Comparison of ENCODE assay signal across 27 cellular contexts in genomic region chr19:5683177-5683886, GRCh38. TPM values are rescaled to one million over a fixed set of nuclear protein-coding genes. Genes with fewer than 3 reads are reported as not detected.
DNase-seq lines count a peak whose midpoint lies in the region; ATAC-seq and TF ChIP-seq lines count a peak whose summit lies in the region.
"Had no signal": no experiment of that assay in that cellular context is flagged by ENCODE, and none has a peak within 500 bp of the region (broad histone marks: within the 10 kb centered on the region; RNA-seq: fewer than 3 reads in every experiment).

No MANE protein-coding gene starts in this region.

- H3K4me1 Mint-ChIP-seq in stimulated activated naive CD8-positive, alpha-beta T cell treated with anti-CD3 and anti-CD28 coated beads, Interleukin-15, Interleukin-2, amounts not matched to agents 100 ng/mL and 50 ng/mL, for 24 hours (ENCODE audit: low read depth): peaks cover 29% of the 10 kb centered on the region
- H3K4me1 Mint-ChIP-seq in activated T-helper 2 cell treated with anti-CD3 and anti-CD28 coated beads, Interferon-gamma antibody, Interleukin-2, Interleukin-4, amounts not matched to agents 10 μg/mL and 5 μg/mL and 100 μg/mL, durations not matched to agents 14 hours and 24 hours and 36 hours (ENCODE audit: low read depth): peaks cover 20% of the 10 kb centered on the region
- peaks cover 30% of the 10 kb centered on the region for H3K4me1 Mint-ChIP-seq in mesothelial cell of epicardium

- H3K36me3 Mint-ChIP-seq in stimulated activated naive CD8-positive, alpha-beta T cell treated with anti-CD3 and anti-CD28 coated beads, Interleukin-15, Interleukin-2, amounts not matched to agents 100 ng/mL and 50 ng/mL, for 24 hours (ENCODE audit: low read depth): no peaks in the 10 kb centered on the region
- H3K36me3 Mint-ChIP-seq in activated T-helper 2 cell treated with anti-CD3 and anti-CD28 coated beads, Interferon-gamma antibody, Interleukin-2, Interleukin-4, amounts not matched to agents 10 μg/mL and 5 μg/mL and 100 μg/mL, durations not matched to agents 14 hours and 24 hours and 36 hours (ENCODE audit: low read depth): no peaks in the 10 kb centered on the region
- H3K36me3 Mint-ChIP-seq in mesothelial cell of epicardium: no peaks in the 10 kb centered on the region

- peak overlapping the region; percentile 15 for H3K4me3 Mint-ChIP-seq in stimulated activated naive CD8-positive, alpha-beta T cell treated with anti-CD3 and anti-CD28 coated beads, Interleukin-15, Interleukin-2, amounts not matched to agents 100 ng/mL and 50 ng/mL, for 24 hours
- peak overlapping the region; percentile 49 for H3K4me3 Mint-ChIP-seq in activated T-helper 2 cell treated with anti-CD3 and anti-CD28 coated beads, Interferon-gamma antibody, Interleukin-2, Interleukin-4, amounts not matched to agents 10 μg/mL and 5 μg/mL and 100 μg/mL, durations not matched to agents 14 hours and 24 hours and 36 hours (ENCODE audit: low read depth)
- peak overlapping the region; percentile 44 for H3K4me3 Mint-ChIP-seq in mesothelial cell of epicardium

- DNase-seq in stimulated activated naive CD8-positive, alpha-beta T cell treated with anti-CD3 and anti-CD28 coated beads, Interleukin-15, Interleukin-2, amounts not matched to agents 100 U/mL and 50 U/mL, for 24 hours: no peak
- no peak for DNase-seq in activated T-helper 2 cell treated with anti-CD3 and anti-CD28 coated beads, Interferon-gamma antibody, Interleukin-2, Interleukin-4, amounts not matched to agents 10 μg/mL and 5 μg/mL and 100 μg/mL, durations not matched to agents 14 hours and 24 hours and 36 hours (ENCODE audit: low spot score)
- DNase-seq in mesothelial cell of epicardium (ENCODE audit: low spot score in 2 of 2, unreplicated experiment in 2 of 2): no peak
- DNase-seq in head of caudate nucleus: no peak
- no peak for DNase-seq in NCI-H1105 (lab: John Stamatoyannopoulos, UW)
- DNase-seq in T1000 (lab: John Stamatoyannopoulos, UW): no peak
- DNase-seq: ACHN; activated CD4-positive, alpha-beta T cell treated with anti-CD3 and anti-CD28 coated beads, Interleukin-2, amount 50 U/mL, for 4 hours; activated CD8-positive, alpha-beta memory T cell treated with anti-CD3 and anti-CD28 coated beads, Interleukin-2, amount 50 U/mL, for 4 hours; activated effector memory CD4-positive, alpha-beta T cell treated with anti-CD3 and anti-CD28 coated beads, Interleukin-2, amount 50 U/mL, for 16 hours; aorta; caudate nucleus; Kasumi-1; left cardiac atrium; NCI-H1105 treated with DMSO at 0.1 percent for 48 hours; NCI-H2029 treated with DMSO at 0.1 percent for 48 hours; NCI-H345; NCI-H82; spleen; stimulated activated CD4-positive, alpha-beta T cell treated with anti-CD3 and anti-CD28 coated beads, Interleukin-4, amount 100 ng/mL, for 1 hour; stimulated activated naive CD4-positive, alpha-beta T cell; WERI-Rb-1 had no signal

- no peaks in the 10 kb centered on the region for H3K9me3 Mint-ChIP-seq in stimulated activated naive CD8-positive, alpha-beta T cell treated with anti-CD3 and anti-CD28 coated beads, Interleukin-15, Interleukin-2, amounts not matched to agents 100 ng/mL and 50 ng/mL, for 24 hours
- no peaks in the 10 kb centered on the region for H3K9me3 Mint-ChIP-seq in activated T-helper 2 cell treated with anti-CD3 and anti-CD28 coated beads, Interferon-gamma antibody, Interleukin-2, Interleukin-4, amounts not matched to agents 10 μg/mL and 5 μg/mL and 100 μg/mL, durations not matched to agents 14 hours and 24 hours and 36 hours
- H3K9me3 Mint-ChIP-seq in mesothelial cell of epicardium: no peaks in the 10 kb centered on the region

- intact Hi-C loops in activated T-helper 2 cell treated with anti-CD3 and anti-CD28 coated beads, Interferon-gamma antibody, Interleukin-2, Interleukin-4, amounts not matched to agents 10 μg/mL and 5 μg/mL and 100 μg/mL, durations not matched to agents 14 hours and 24 hours and 36 hours (cut with micrococcal nuclease): no loop called here
- intact Hi-C loops in head of caudate nucleus (cut with DNase I): loop anchor here (5.0 kb wide), 1 partner anchor 61 kb away; the partner anchor contains the start of genes SAFB and SAFB2

- no peak for ATAC-seq in stimulated activated naive CD8-positive, alpha-beta T cell treated with anti-CD3 and anti-CD28 coated beads, Interleukin-15, Interleukin-2, amounts not matched to agents 100 U/mL and 50 U/mL, for 24 hours
- no peak for ATAC-seq in HG02870 (IDR thresholded peaks at IDR 0.05; ENCODE audit: unreplicated experiment)
- ATAC-seq: left cardiac atrium, pancreas had no signal

- no peaks in the 10 kb centered on the region for H3K27me3 Mint-ChIP-seq in stimulated activated naive CD8-positive, alpha-beta T cell treated with anti-CD3 and anti-CD28 coated beads, Interleukin-15, Interleukin-2, amounts not matched to agents 100 ng/mL and 50 ng/mL, for 24 hours
- H3K27me3 Mint-ChIP-seq in activated T-helper 2 cell treated with anti-CD3 and anti-CD28 coated beads, Interferon-gamma antibody, Interleukin-2, Interleukin-4, amounts not matched to agents 10 μg/mL and 5 μg/mL and 100 μg/mL, durations not matched to agents 14 hours and 24 hours and 36 hours (ENCODE audit: low read depth): no peaks in the 10 kb centered on the region
- no peaks in the 10 kb centered on the region for H3K27me3 Mint-ChIP-seq in mesothelial cell of epicardium (ENCODE audit: low read depth)

- no peak overlapping the region for H3K27ac Mint-ChIP-seq in stimulated activated naive CD8-positive, alpha-beta T cell treated with anti-CD3 and anti-CD28 coated beads, Interleukin-15, Interleukin-2, amounts not matched to agents 100 ng/mL and 50 ng/mL, for 24 hours
- peak overlapping the region; percentile 29 for H3K27ac Mint-ChIP-seq in activated T-helper 2 cell treated with anti-CD3 and anti-CD28 coated beads, Interferon-gamma antibody, Interleukin-2, Interleukin-4, amounts not matched to agents 10 μg/mL and 5 μg/mL and 100 μg/mL, durations not matched to agents 14 hours and 24 hours and 36 hours
- no peak overlapping the region for H3K27ac Mint-ChIP-seq in mesothelial cell of epicardium

- TF ChIP-seq CTCF in mesothelial cell of epicardium (IDR thresholded peaks at IDR 0.05; ENCODE audit: unreplicated experiment): no peak

RNA-seq across cellular contexts. Expression of gene HSD11B1L, which starts 2.5 kb away (rescaled TPM):
- 2.0 and 2.5 TPM in 2 replicates for total RNA-seq in activated T-helper 2 cell treated with anti-CD3 and anti-CD28 coated beads, Interferon-gamma antibody, Interleukin-2, Interleukin-4, amounts not matched to agents 10 μg/mL and 5 μg/mL and 100 μg/mL, durations not matched to agents 14 hours and 24 hours and 36 hours
- total RNA-seq in mesothelial cell of epicardium: 15.9 to 16.7 TPM (median 16.0 TPM) in 3 replicates

RNA-seq across cellular contexts. Expression of gene MICOS13, which starts 3.0 kb away (rescaled TPM):
- total RNA-seq in activated T-helper 2 cell treated with anti-CD3 and anti-CD28 coated beads, Interferon-gamma antibody, Interleukin-2, Interleukin-4, amounts not matched to agents 10 μg/mL and 5 μg/mL and 100 μg/mL, durations not matched to agents 14 hours and 24 hours and 36 hours: 54.3 and 60.9 TPM in 2 replicates
- 30.0 to 32.3 TPM (median 30.7 TPM) in 3 replicates for total RNA-seq in mesothelial cell of epicardium

RNA-seq across cellular contexts. Expression of gene RPL36, which starts 6.8 kb away (rescaled TPM):
- 996 and 1,031 TPM in 2 replicates for total RNA-seq in activated T-helper 2 cell treated with anti-CD3 and anti-CD28 coated beads, Interferon-gamma antibody, Interleukin-2, Interleukin-4, amounts not matched to agents 10 μg/mL and 5 μg/mL and 100 μg/mL, durations not matched to agents 14 hours and 24 hours and 36 hours
- total RNA-seq in mesothelial cell of epicardium: 947 to 1,016 TPM (median 998 TPM) in 3 replicates

RNA-seq across cellular contexts. Expression of gene LONP1, which starts 36.6 kb away (rescaled TPM):
- total RNA-seq in activated T-helper 2 cell treated with anti-CD3 and anti-CD28 coated beads, Interferon-gamma antibody, Interleukin-2, Interleukin-4, amounts not matched to agents 10 μg/mL and 5 μg/mL and 100 μg/mL, durations not matched to agents 14 hours and 24 hours and 36 hours: 192 and 196 TPM in 2 replicates
- 63.4 to 69.8 TPM (median 69.6 TPM) in 3 replicates for total RNA-seq in mesothelial cell of epicardium

RNA-seq across cellular contexts. Expression of gene CATSPERD, which starts 37.1 kb away (rescaled TPM):
- total RNA-seq in activated T-helper 2 cell treated with anti-CD3 and anti-CD28 coated beads, Interferon-gamma antibody, Interleukin-2, Interleukin-4, amounts not matched to agents 10 μg/mL and 5 μg/mL and 100 μg/mL, durations not matched to agents 14 hours and 24 hours and 36 hours: not detected in 2 replicates
- total RNA-seq in mesothelial cell of epicardium: not detected in 3 replicates
- total RNA-seq: aorta, dermis microvascular lymphatic vessel endothelial cell, left cardiac atrium, pancreas, right atrium auricular region, spleen had no signal
